Comparison of ENCODE assay signal across 11 cellular contexts in the genomic region with DNA sequence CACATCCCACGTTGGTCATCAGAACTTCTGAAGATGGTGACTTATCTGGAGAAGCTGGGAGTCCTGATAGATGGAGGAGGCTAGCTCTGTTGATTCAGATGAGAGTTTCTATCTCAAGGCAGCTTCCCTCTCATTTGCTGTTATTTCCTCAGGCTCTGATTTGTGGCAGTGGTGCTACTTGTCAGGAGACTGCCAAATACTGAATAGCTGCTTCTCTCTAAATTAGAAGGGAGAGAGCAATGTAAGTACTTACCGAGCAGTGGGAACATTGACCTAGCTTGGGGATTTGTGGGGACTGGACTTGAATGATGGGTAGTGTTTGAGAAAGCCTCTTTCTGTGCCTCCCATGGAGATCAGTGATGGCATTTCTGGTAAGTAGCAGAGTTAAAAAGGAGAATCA. TPM values are rescaled to one million over a fixed set of nuclear protein-coding genes. Genes with fewer than 3 reads are reported as not detected.
"Had no signal": no experiment of that assay in that cellular context is flagged by ENCODE, and none has a peak within 500 bp of the region (broad histone marks: within the 10 kb centered on the region; RNA-seq: fewer than 3 reads in every experiment).

A gene with protein sequence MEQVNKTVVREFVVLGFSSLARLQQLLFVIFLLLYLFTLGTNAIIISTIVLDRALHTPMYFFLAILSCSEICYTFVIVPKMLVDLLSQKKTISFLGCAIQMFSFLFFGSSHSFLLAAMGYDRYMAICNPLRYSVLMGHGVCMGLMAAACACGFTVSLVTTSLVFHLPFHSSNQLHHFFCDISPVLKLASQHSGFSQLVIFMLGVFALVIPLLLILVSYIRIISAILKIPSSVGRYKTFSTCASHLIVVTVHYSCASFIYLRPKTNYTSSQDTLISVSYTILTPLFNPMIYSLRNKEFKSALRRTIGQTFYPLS (plus strand): TSS at position 301 of the 400 bp plus-strand sequence. CDS start 3,728 bp downstream, outside the sequence.

- FAIRE-seq: H54 had no signal

- H3K4me2 ChIP-seq: GM23338 had no signal

- H3K9ac ChIP-seq: GM23248 had no signal

- H3K36me3 ChIP-seq: HAP-1 had no signal

- H3K27ac ChIP-seq: GM23248 had no signal

- ATAC-seq: GM23338, HCT116 had no signal

- H3K27ac Mint-ChIP-seq: GM23338, H9, HFFc6 had no signal

- H3K4me3 Mint-ChIP-seq: GM23338, H9, HFFc6 had no signal

- H3K9me3 ChIP-seq: HAP-1 had no signal

- H3K4me3 ChIP-seq: GM23248, GM23338, HAP-1 had no signal

- H3K9me3 Mint-ChIP-seq: GM23338, H9 had no signal

- H2AFZ ChIP-seq: GM23248 had no signal

- DNase-seq: GM23248, GOT3, H7, H9, HCEC 1CT, HFFc6 had no signal

- H3K4me1 Mint-ChIP-seq: GM23338, H9 had no signal

- H3K4me1 ChIP-seq: HAP-1 had no signal

RNA-seq across cellular contexts. Expression of the gene that starts here (rescaled TPM):
- total RNA-seq: GM23248, GM23338, H4, H7, H9, HFFc6 had no signal
- polyA plus RNA-seq: GM23248, GM23338 had no signal
